In genomic region chr2:122805346-122805745, GRCh38 we compare ENCODE assay signal across 18 cellular contexts.
DNase-seq lines count a peak whose midpoint lies in the region; ATAC-seq and TF ChIP-seq lines count a peak whose summit lies in the region.
"Had no signal": no experiment of that assay in that cellular context is flagged by ENCODE, and none has a peak within 500 bp of the region (broad histone marks: within the 10 kb centered on the region; RNA-seq: fewer than 3 reads in every experiment).

No MANE protein-coding gene starts in this region.

- H3K9ac ChIP-seq in GM23248 = no peak overlapping the region
- H3K9ac ChIP-seq: BLaER1 had no signal

- no peaks in the 10 kb centered on the region for H3K9me3 ChIP-seq in GM23248 (ENCODE audit: low read depth)
- H3K9me3 ChIP-seq in body of pancreas = peaks cover 0 to 7% (median 0%) of the 10 kb centered on the region in 3 donors
- H3K9me3 ChIP-seq in WERI-Rb-1 (ENCODE audit: severe bottlenecking) = no peaks in the 10 kb centered on the region
- H3K9me3 ChIP-seq: BLaER1 had no signal

- H3F3A ChIP-seq in GM23248 (ENCODE audit: insufficient read depth) = no peaks in the 10 kb centered on the region

- in situ Hi-C loops in GM23248 (cut with MboI) = no loop called here

- DNase-seq in Daoy (ENCODE audit: low read depth) (peak; percentile 13), GM23248 (peak; percentile 9), HT1080 (ENCODE audit: low read depth) (peak; percentile 58), cardiac fibroblast (ENCODE audit: low read depth in 2 of 2) (peak; percentile 21 to 53), body of pancreas (no peak), cerebellum (ENCODE audit: low spot score) (no peak), WERI-Rb-1 (no peak), SK-N-DZ (ENCODE audit: low spot score) (no peak)
- DNase-seq: 8988T; CD4-positive, alpha-beta memory T cell; DMS153; DMS79; HFFc6; IMR-90 had no signal

- H3K9me2 ChIP-seq in GM23248 (ENCODE audit: insufficient read depth) = no peaks in the 10 kb centered on the region; the same call in 1 of the 2 replicates

- no peak overlapping the region for H3K4me3 ChIP-seq in GM23248
- no peak overlapping the region for H3K4me3 ChIP-seq in cardiac fibroblast (replicated peaks in 1 of 2; ENCODE audit: low read depth in 2 of 2, low read length in 2 of 2)
- H3K4me3 ChIP-seq in body of pancreas = no peak overlapping the region
- H3K4me3 ChIP-seq in WERI-Rb-1 (ENCODE audit: low read depth, low read length) = no peak overlapping the region
- H3K4me3 ChIP-seq: BLaER1, GM12878, K562 had no signal

- H3K27ac ChIP-seq in GM23248 (no peak overlapping the region), body of pancreas (no peak overlapping the region), WERI-Rb-1 (no peak overlapping the region)
- H3K27ac ChIP-seq: BLaER1 had no signal

- intact Hi-C loops in body of pancreas (cut with DNase I) = no loop called here

- no peaks in the 10 kb centered on the region for H3K79me2 ChIP-seq in GM23248 (ENCODE audit: insufficient read depth)

- H4K20me1 ChIP-seq in GM23248 (ENCODE audit: insufficient read depth) = no peaks in the 10 kb centered on the region
- H4K20me1 ChIP-seq: BLaER1 had no signal

- H3K4me1 ChIP-seq in GM23248 (ENCODE audit: insufficient read depth) = no peaks in the 10 kb centered on the region
- no peaks in the 10 kb centered on the region for H3K4me1 ChIP-seq in body of pancreas
- H3K4me1 ChIP-seq: BLaER1 had no signal

- H3K27me3 ChIP-seq in GM23248 (replicated peaks; ENCODE audit: insufficient read depth) (no peaks in the 10 kb centered on the region), body of pancreas (no peaks in the 10 kb centered on the region), WERI-Rb-1 (ENCODE audit: insufficient read depth, low read depth, severe bottlenecking) (no peaks in the 10 kb centered on the region)
- H3K27me3 ChIP-seq: BLaER1 had no signal

- no peak for TF ChIP-seq POLR2A in body of pancreas (IDR thresholded peaks at IDR 0.05)

- H3K4me2 ChIP-seq in GM23248 (ENCODE audit: unreplicated experiment) = no peak overlapping the region
- H3K4me2 ChIP-seq: BLaER1 had no signal

- H3K36me3 ChIP-seq in GM23248 (ENCODE audit: low read depth) = no peaks in the 10 kb centered on the region
- H3K36me3 ChIP-seq in body of pancreas (replicated peaks in 1 of 2; ENCODE audit: insufficient read depth in 1 of 2, low read depth in 2 of 2) = no peaks in the 10 kb centered on the region
- no peaks in the 10 kb centered on the region for H3K36me3 ChIP-seq in WERI-Rb-1
- H3K36me3 ChIP-seq: BLaER1 had no signal

- WGBS in GM23248 (ENCODE audit: low coverage in 1 of 2, low lambda C conversion rate in 2 of 2, missing lambda C conversion rate in 2 of 2), 2 experiments = 58 to 61% methylated on average over 3 of the region's 3 CpGs
- 76 to 79% methylated on average over 3 of the region's 3 CpGs for WGBS in body of pancreas, 2 donors

- TF ChIP-seq CTCF in cardiac fibroblast (IDR thresholded peaks at IDR 0.05; ENCODE audit: low read depth, low read length) = no peak
- TF ChIP-seq CTCF in body of pancreas (IDR thresholded peaks at IDR 0.05) = no peak
- no peak for TF ChIP-seq CTCF in WERI-Rb-1 (IDR thresholded peaks at IDR 0.05; ENCODE audit: low read depth, low read length)

- no peak overlapping the region for H2AFZ ChIP-seq in GM23248

- no peak for ATAC-seq in body of pancreas
- ATAC-seq: GM12878, HCT116, K562 had no signal

Comparison
In these comparisons a context has a peak if more than half of its experiments do, and no peak if none do; other contexts are left out.
1. DNase-seq: peak in Daoy (single experiment), GM23248 (single experiment), HT1080 (single experiment) and cardiac fibroblast (2 of 2); none in body of pancreas (0 of 4), cerebellum (single experiment), WERI-Rb-1 (single experiment) and SK-N-DZ (single experiment).